ENCODE assay signal across 8 cellular contexts in genomic region chr1:180269848-180270766, GRCh38. TPM values are rescaled to one million over a fixed set of nuclear protein-coding genes. Genes with fewer than 3 reads are reported as not detected.
DNase-seq lines count a peak whose midpoint lies in the region; ATAC-seq and TF ChIP-seq lines count a peak whose summit lies in the region.

No MANE protein-coding gene starts in this region.

- no peak for TF ChIP-seq POLR2A in sigmoid colon (IDR thresholded peaks at IDR 0.05)

- H3K36me3 ChIP-seq in Panc1 (ENCODE audit: control insufficient read depth, insufficient read depth, low read length) (no peaks in the 10 kb centered on the region), cardiac muscle cell (no peaks in the 10 kb centered on the region), sigmoid colon (peaks cover 0 to 22% (median 3%) of the 10 kb centered on the region in 4 donors)

- H3K27me3 ChIP-seq in Panc1 (ENCODE audit: control insufficient read depth, insufficient read depth, low read length) (no peaks in the 10 kb centered on the region), cardiac muscle cell (no peaks in the 10 kb centered on the region), sigmoid colon (no peaks in the 10 kb centered on the region)

- H3K4me1 ChIP-seq in Panc1 (ENCODE audit: control insufficient read depth, insufficient read depth, low read length) (no peaks in the 10 kb centered on the region), cardiac muscle cell (ENCODE audit: low read depth) (no peaks in the 10 kb centered on the region), sigmoid colon (no peaks in the 10 kb centered on the region)

- in situ Hi-C loops in Panc1 (cut with HindIII; ENCODE audit: low pct_unique_long_range_greater_than_20kb, low sequenced_read_pairs), result no loop called here

- ATAC-seq in Panc1 (peak; percentile 78), GM21528 (IDR thresholded peaks at IDR 0.05; ENCODE audit: low FRiP score, unreplicated experiment) (no peak)

- no peak for TF ChIP-seq EP300 in sigmoid colon (IDR thresholded peaks at IDR 0.05)

- H3K27ac ChIP-seq in Panc1 (ENCODE audit: low read length) (no peak overlapping the region), cardiac muscle cell (no peak overlapping the region), sigmoid colon (no peak overlapping the region)

- peak; percentile 83 for TF ChIP-seq CTCF in Panc1 (IDR thresholded peaks at IDR 0.05)
- TF ChIP-seq CTCF in cardiac muscle cell (IDR thresholded peaks at IDR 0.05; ENCODE audit: low read depth, low read length), result peak; percentile 41
- no peak for TF ChIP-seq CTCF in sigmoid colon (IDR thresholded peaks at IDR 0.05)

- peak; percentile 9 for DNase-seq in NCI-H1105 treated with DMSO at 0.1 percent for 48 hours (lab: John Stamatoyannopoulos, UW)
- DNase-seq in NCI-H1105 (lab: John Stamatoyannopoulos, UW), result no peak
- DNase-seq in Panc1 (ENCODE audit: low read depth, low spot score), result no peak
- peak in 1 of 2 donors; percentile 19 for DNase-seq in cardiac muscle cell (ENCODE audit: low read depth in 1 of 2, low spot score in 1 of 2)
- DNase-seq in sigmoid colon, result peak; percentile 73
- DNase-seq in activated CD4-positive, CD25-positive, alpha-beta regulatory T cell treated with anti-CD3 and anti-CD28 coated beads, Interleukin-2, amount 50 U/mL, for 72 hours, result no peak
- no peak for DNase-seq in activated effector memory CD4-positive, alpha-beta T cell treated with Interleukin-2 at 50 U/mL for 16 hours

- POLR2A ChIA-PET in Panc1 (lab: Charles Lee), result no interaction called here

- WGBS in sigmoid colon, 2 donors, result 19 to 64% methylated on average over 13 of the region's 13 CpGs

- intact Hi-C loops in Panc1 (cut with micrococcal nuclease; ENCODE audit: unreplicated experiment), result no loop called here
- intact Hi-C loops in sigmoid colon (cut with DNase I), result no loop called here

- CTCF ChIA-PET in Panc1 (lab: Charles Lee), result interaction anchor here (0.5 to 0.6 kb wide), 2 partner anchors 10 to 294 kb away, joined by 3 to 4 read pairs; no protein-coding TSS in a partner anchor

- H3K4me3 ChIP-seq in Panc1 (ENCODE audit: low read depth in 2 of 2, low read length in 2 of 2) (no peak overlapping the region), cardiac muscle cell (no peak overlapping the region), sigmoid colon (no peak overlapping the region)

- H3K9me3 ChIP-seq in Panc1 (ENCODE audit: control insufficient read depth, insufficient read depth, low read depth, low read length) (no peaks in the 10 kb centered on the region), cardiac muscle cell (ENCODE audit: low read depth) (no peaks in the 10 kb centered on the region), sigmoid colon (no peaks in the 10 kb centered on the region)

- no TSS peak for BruUV-seq in Panc1 (replicated peaks; lab: Mats Ljungman, UMichigan)

RNA-seq across cellular contexts. Expression of gene LHX4, which starts 40.0 kb away (rescaled TPM):
- total RNA-seq in Panc1 (2021; ENCODE audit: unreplicated experiment), result 0.72 TPM
- 1.4 TPM for polyA plus RNA-seq in Panc1 (2012; ENCODE audit: insufficient read length)
- total RNA-seq in cardiac muscle cell, result not detected in 2 replicates
- 0.09 and 0.20 TPM in 2 replicates for polyA plus RNA-seq in cardiac muscle cell
- not detected for total RNA-seq in sigmoid colon
- under 1 TPM; 0.44 to 0.92 (median 0.60) TPM for polyA plus RNA-seq in sigmoid colon

Comparison
In these comparisons a context has a peak if more than half of its experiments do, and no peak if none do; other contexts are left out.
1. DNase-seq: peak in NCI-H1105 treated with DMSO at 0.1 percent for 48 hours (single experiment) and sigmoid colon (single experiment); none in NCI-H1105 (single experiment), Panc1 (single experiment), activated CD4-positive, CD25-positive, alpha-beta regulatory T cell treated with anti-CD3 and anti-CD28 coated beads, Interleukin-2, amount 50 U/mL, for 72 hours (single experiment) and activated effector memory CD4-positive, alpha-beta T cell treated with Interleukin-2 at 50 U/mL for 16 hours (single experiment).
2. CTCF ChIP-seq: peak in Panc1 (single experiment) and cardiac muscle cell (single experiment); none in sigmoid colon (0 of 4).